28 cellular contexts compared by ENCODE assay signal in genomic region chr1:99445486-99445885, GRCh38.
DNase-seq lines count a peak whose midpoint lies in the region; ATAC-seq and TF ChIP-seq lines count a peak whose summit lies in the region.
"Had no signal": no experiment of that assay in that cellular context is flagged by ENCODE, and none has a peak within 500 bp of the region (broad histone marks: within the 10 kb centered on the region; RNA-seq: fewer than 3 reads in every experiment).

No MANE protein-coding gene starts in this region.

- no peaks in the 10 kb centered on the region for H3K27me3 Mint-ChIP-seq in activated T-cell treated with anti-CD3 and anti-CD28 coated beads, Interleukin-2, amount 50 U/mL, for 72 hours (ENCODE audit: low read depth)
- H3K27me3 Mint-ChIP-seq: activated B cell treated with CpG ODN at 0.5 μM for 24 hours had no signal

- no peak overlapping the region for H3K4me3 Mint-ChIP-seq in activated T-cell treated with anti-CD3 and anti-CD28 coated beads, Interleukin-2, amount 50 U/mL, for 72 hours
- H3K4me3 Mint-ChIP-seq: activated B cell treated with CpG ODN at 0.5 μM for 24 hours; activated naive CD8-positive, alpha-beta T cell treated with anti-CD3 and anti-CD28 coated beads, Interleukin-2, amount 50 U/mL, for 24 hours had no signal

- no peaks in the 10 kb centered on the region for H4K20me1 ChIP-seq in fibroblast of lung (ENCODE audit: control insufficient read depth, extremely low read depth, insufficient read depth, low read length)

- H3K9me3 Mint-ChIP-seq in activated T-cell treated with anti-CD3 and anti-CD28 coated beads, Interleukin-2, amount 50 U/mL, for 72 hours = no peaks in the 10 kb centered on the region
- H3K9me3 Mint-ChIP-seq: activated B cell treated with CpG ODN at 0.5 μM for 24 hours; activated naive CD8-positive, alpha-beta T cell treated with anti-CD3 and anti-CD28 coated beads, Interleukin-2, amount 50 U/mL, for 24 hours had no signal

- ATAC-seq in activated T-cell treated with anti-CD3 and anti-CD28 coated beads, Interleukin-2, amount 50 U/mL, for 72 hours (replicated peaks in 1 of 2) = no peak
- no peak for ATAC-seq in HG02642 (IDR thresholded peaks at IDR 0.05; ENCODE audit: poor library complexity, unreplicated experiment)
- ATAC-seq: activated naive CD8-positive, alpha-beta T cell treated with anti-CD3 and anti-CD28 coated beads, Interleukin-2, amount 50 U/mL, for 24 hours; K562; stimulated activated naive CD8-positive, alpha-beta T cell treated with anti-CD3 and anti-CD28 coated beads, Interleukin-15, Interleukin-2, amounts not matched to agents 100 U/mL and 50 U/mL, for 24 hours had no signal

- H2AFZ ChIP-seq in fibroblast of lung (ENCODE audit: low read length) = no peak overlapping the region

- H3K79me2 ChIP-seq in fibroblast of lung (ENCODE audit: control insufficient read depth, insufficient read depth, low read length) = no peaks in the 10 kb centered on the region

- no peak overlapping the region for H3K9ac ChIP-seq in fibroblast of lung (ENCODE audit: insufficient read depth, low read length)

- peak overlapping the region; percentile 65 for H3K4me2 ChIP-seq in fibroblast of lung (ENCODE audit: extremely low read depth, insufficient read depth, low read length)

- H3K4me3 ChIP-seq in SJSA1 (no peak overlapping the region), fibroblast of lung (replicated peaks in 1 of 4; ENCODE audit: control extremely low read depth in 1 of 4, insufficient read depth in 1 of 4, low read depth in 3 of 4, low read length in 4 of 4) (no peak overlapping the region)
- H3K4me3 ChIP-seq: breast epithelium, K562, spleen had no signal

- no peak overlapping the region for H3K27ac Mint-ChIP-seq in activated T-cell treated with anti-CD3 and anti-CD28 coated beads, Interleukin-2, amount 50 U/mL, for 72 hours
- H3K27ac Mint-ChIP-seq: activated B cell treated with CpG ODN at 0.5 μM for 24 hours; activated naive CD8-positive, alpha-beta T cell treated with anti-CD3 and anti-CD28 coated beads, Interleukin-2, amount 50 U/mL, for 24 hours had no signal

- H3K4me1 ChIP-seq in SJSA1 (replicated peaks) = peaks cover 42% of the 10 kb centered on the region
- H3K4me1 ChIP-seq in fibroblast of lung (ENCODE audit: control insufficient read depth, extremely low read depth, insufficient read depth, low read length) = peaks cover 4% of the 10 kb centered on the region
- H3K4me1 ChIP-seq: BE2C, spleen had no signal

- H3K27ac ChIP-seq in SJSA1 = peak overlapping the region; percentile 71
- H3K27ac ChIP-seq in fibroblast of lung (ENCODE audit: insufficient read depth, low read length) = no peak overlapping the region
- H3K27ac ChIP-seq: 22Rv1, breast epithelium, neutrophil, spleen had no signal

- no peaks in the 10 kb centered on the region for H3K36me3 ChIP-seq in SJSA1
- H3K36me3 ChIP-seq in fibroblast of lung (ENCODE audit: control insufficient read depth, insufficient read depth, low read length) = no peaks in the 10 kb centered on the region
- H3K36me3 ChIP-seq: BE2C, breast epithelium, neutrophil, spleen had no signal

- TF ChIP-seq CTCF in fibroblast of lung (conservative IDR thresholded peaks at IDR 0.05 in 1 of 2, IDR thresholded peaks at IDR 0.05 in 1 of 2; ENCODE audit: low read depth in 1 of 2, low read length in 2 of 2) = no peak

- H3K27me3 ChIP-seq in SJSA1 (replicated peaks) = no peaks in the 10 kb centered on the region
- H3K27me3 ChIP-seq in fibroblast of lung (ENCODE audit: control insufficient read depth, insufficient read depth, low read length) = no peaks in the 10 kb centered on the region
- H3K27me3 ChIP-seq: BE2C, breast epithelium, neutrophil, spleen had no signal

- peaks cover 11% of the 10 kb centered on the region for H3K4me1 Mint-ChIP-seq in activated T-cell treated with anti-CD3 and anti-CD28 coated beads, Interleukin-2, amount 50 U/mL, for 72 hours (ENCODE audit: low read depth)
- H3K4me1 Mint-ChIP-seq: activated B cell treated with CpG ODN at 0.5 μM for 24 hours had no signal

- DNase-seq in DMS 273 (lab: John Stamatoyannopoulos, UW; ENCODE audit: unreplicated experiment) (peak; percentile 20), DMS 273 treated with DMSO at 0.1 percent for 48 hours (lab: John Stamatoyannopoulos, UW) (no peak), SJSA1 (ENCODE audit: low read depth in 1 of 2, low spot score in 2 of 2) (peak in 1 of 2 experiments; percentile 85), fibroblast of lung (ENCODE audit: low read depth in 2 of 2) (peak; percentile 48 to 87), stromal cell of bone marrow (ENCODE audit: low read depth) (peak; percentile 22), NCI-H2196 (lab: John Stamatoyannopoulos, UW; ENCODE audit: unreplicated experiment) (no peak)
- no peak for DNase-seq in activated T-cell treated with anti-CD3 and anti-CD28 coated beads, Interleukin-2, amount 50 U/mL, for 72 hours
- DNase-seq: activated B cell treated with CpG ODN at 0.5 μM for 24 hours; activated CD4-positive, alpha-beta T cell treated with anti-CD3 and anti-CD28 coated beads, Interleukin-2, amount 50 U/mL, for 48 hours; activated effector memory CD4-positive, alpha-beta T cell treated with anti-CD3 and anti-CD28 coated beads, Interleukin-2, amount 50 U/mL, for 16 hours; activated naive CD8-positive, alpha-beta T cell treated with anti-CD3 and anti-CD28 coated beads, Interleukin-2, amount 50 U/mL, for 24 hours; BE2C; COR-L47; cortex of kidney; foreskin melanocyte; hippocampal formation; islet precursor cell; NCI-H187 treated with DMSO at 0.1 percent for 48 hours; NCI-H774; spleen; stimulated activated CD4-positive, alpha-beta T cell treated with anti-CD3 and anti-CD28 coated beads, Interleukin-4, amount 100 ng/mL, for 24 hours; stimulated activated naive CD8-positive, alpha-beta T cell treated with anti-CD3 and anti-CD28 coated beads, Interleukin-15, Interleukin-2, amounts not matched to agents 100 U/mL and 50 U/mL, for 24 hours; T1000 had no signal

- no peaks in the 10 kb centered on the region for H3K9me3 ChIP-seq in SJSA1 (replicated peaks)
- H3K9me3 ChIP-seq in fibroblast of lung (ENCODE audit: control insufficient read depth, insufficient read depth, low read depth, low read length) = no peaks in the 10 kb centered on the region
- H3K9me3 ChIP-seq: BE2C, breast epithelium, neutrophil had no signal

- H3K36me3 Mint-ChIP-seq in activated T-cell treated with anti-CD3 and anti-CD28 coated beads, Interleukin-2, amount 50 U/mL, for 72 hours (ENCODE audit: insufficient read depth in 2 of 2) = no peaks in the 10 kb centered on the region

Comparison
In these comparisons a context has a peak if more than half of its experiments do, and no peak if none do; other contexts are left out.
1. DNase-seq: peak in DMS 273 (single experiment), fibroblast of lung (2 of 2) and stromal cell of bone marrow (single experiment); none in DMS 273 treated with DMSO at 0.1 percent for 48 hours (single experiment), activated T-cell treated with anti-CD3 and anti-CD28 coated beads, Interleukin-2, amount 50 U/mL, for 72 hours (0 of 2) and NCI-H2196 (single experiment).